Comparison of ENCODE assay signal across 20 cellular contexts in genomic region chr10:28281726-28282325, GRCh38. TPM values are rescaled to one million over a fixed set of nuclear protein-coding genes. Genes with fewer than 3 reads are reported as not detected.
DNase-seq lines count a peak whose midpoint lies in the region; ATAC-seq and TF ChIP-seq lines count a peak whose summit lies in the region.
"Had no signal": no experiment of that assay in that cellular context is flagged by ENCODE, and none has a peak within 500 bp of the region (broad histone marks: within the 10 kb centered on the region; RNA-seq: fewer than 3 reads in every experiment).

No MANE protein-coding gene starts in this region.

- no peak for TF ChIP-seq CTCF in psoas muscle (IDR thresholded peaks at IDR 0.05)

- DNase-seq in SJCRH30: peak; percentile 70 to 86
- no peak for DNase-seq in left colon
- DNase-seq in psoas muscle: no peak
- DNase-seq in NCI-H128 (lab: John Stamatoyannopoulos, UW; ENCODE audit: unreplicated experiment): no peak
- DNase-seq: activated CD4-positive, alpha-beta T cell treated with anti-CD3 and anti-CD28 coated beads for 4 hours; cerebellar nuclear complex; DMS79; effector CD8-positive, alpha-beta T cell; head of caudate nucleus; naive thymus-derived CD8-positive, alpha-beta T cell; NCI-H524; Right ventricle myocardium superior; stimulated activated CD4-positive, alpha-beta T cell treated with anti-CD3 and anti-CD28 coated beads, Interleukin-12 subunit alpha, Interleukin-12 subunit beta, amount 100 ng/mL, for 4 hours had no signal

- H3K36me3 ChIP-seq in BLaER1 treated with 17β-estradiol and CSF1 and Interleukin-3, amounts not matched to agents 10 nM and 100 nM: no peaks in the 10 kb centered on the region
- H3K36me3 ChIP-seq in SJCRH30: no peaks in the 10 kb centered on the region
- H3K36me3 ChIP-seq in psoas muscle (ENCODE audit: insufficient read depth in 1 of 2, low read depth in 1 of 2): no peaks in the 10 kb centered on the region

- H3K4me2 ChIP-seq in BLaER1 treated with 17β-estradiol and CSF1 and Interleukin-3, amounts not matched to agents 10 nM and 100 nM: peak overlapping the region; percentile 32 to 84 (median 68)

- no peaks in the 10 kb centered on the region; a peak in 1 of 22 replicates for H3K9me3 ChIP-seq in BLaER1 treated with 17β-estradiol and CSF1 and Interleukin-3, amounts not matched to agents 10 nM and 100 nM (replicated peaks in 1 of 11)
- H3K9me3 ChIP-seq in SJCRH30 (replicated peaks): no peaks in the 10 kb centered on the region
- no peaks in the 10 kb centered on the region for H3K9me3 ChIP-seq in psoas muscle

- peak overlapping the region in 4 of 11 experiments; percentile 26 to 47 (median 43); a peak in 8 of 22 replicates for H3K9ac ChIP-seq in BLaER1 treated with 17β-estradiol and CSF1 and Interleukin-3, amounts not matched to agents 10 nM and 100 nM

- peak overlapping the region in 3 of 10 experiments; percentile 14 to 35 (median 16); a peak in 3 of 20 replicates for H3K4me3 ChIP-seq in BLaER1 treated with 17β-estradiol and CSF1 and Interleukin-3, amounts not matched to agents 10 nM and 100 nM
- peak overlapping the region; percentile 32 for H3K4me3 ChIP-seq in SJCRH30
- peak overlapping the region; percentile 35 for H3K4me3 ChIP-seq in psoas muscle
- H3K4me3 ChIP-seq: K562 had no signal

- H3K27me3 ChIP-seq in BLaER1 treated with 17β-estradiol and CSF1 and Interleukin-3, amounts not matched to agents 10 nM and 100 nM: no peaks in the 10 kb centered on the region
- H3K27me3 ChIP-seq in SJCRH30 (no peaks in the 10 kb centered on the region), psoas muscle (ENCODE audit: insufficient read depth in 3 of 3, low read length in 2 of 3) (no peaks in the 10 kb centered on the region)

- peaks cover 12 to 82% (median 53%) of the 10 kb centered on the region in 10 experiments; a peak in 19 of 20 replicates for H3K4me1 ChIP-seq in BLaER1 treated with 17β-estradiol and CSF1 and Interleukin-3, amounts not matched to agents 10 nM and 100 nM
- H3K4me1 ChIP-seq in SJCRH30: peaks cover 36% of the 10 kb centered on the region
- peaks cover 54% of the 10 kb centered on the region for H3K4me1 ChIP-seq in psoas muscle

- no peaks in the 10 kb centered on the region for H4K20me1 ChIP-seq in BLaER1 treated with 17β-estradiol and CSF1 and Interleukin-3, amounts not matched to agents 10 nM and 100 nM

- H3K27ac ChIP-seq in BLaER1 treated with 17β-estradiol and CSF1 and Interleukin-3, amounts not matched to agents 10 nM and 100 nM: peak overlapping the region in 7 of 11 experiments; percentile 12 to 68 (median 48); a peak in 12 of 22 replicates
- H3K27ac ChIP-seq in SJCRH30: peak overlapping the region; percentile 78
- peak overlapping the region; percentile 82 for H3K27ac ChIP-seq in psoas muscle

- intact Hi-C loops in left colon (cut with DNase I, micrococcal nuclease): no loop called here
- intact Hi-C loops in psoas muscle (cut with DNase I): no loop called here

- ATAC-seq in left colon: peak; percentile 41
- peak; percentile 45 to 70 (median 63) for ATAC-seq in psoas muscle
- ATAC-seq in GM18868 (IDR thresholded peaks at IDR 0.05; ENCODE audit: unreplicated experiment): no peak
- ATAC-seq in HG03139 (IDR thresholded peaks at IDR 0.05; ENCODE audit: unreplicated experiment): no peak
- no peak for ATAC-seq in HG03571 (IDR thresholded peaks at IDR 0.05; ENCODE audit: unreplicated experiment)
- ATAC-seq: activated T-helper 17 cell treated with anti-CD3 and anti-CD28 coated beads, Interleukin-2, amount 50 U/mL, for 72 hours; HCT116; K562; naive thymus-derived CD8-positive, alpha-beta T cell had no signal

- WGBS in psoas muscle, 3 donors: 21 to 27% (median 22%) methylated on average over 7 of the region's 7 CpGs

RNA-seq across cellular contexts. Expression of gene MPP7, which starts 21.0 kb away (rescaled TPM):
- 5.2 and 5.9 TPM in 2 replicates for total RNA-seq in SJCRH30 (2014; rRNA removed; shearing (Covaris generic))
- total RNA-seq in left colon (10 to 100 TPM; 26.9 to 30.4 TPM), psoas muscle (10 to 100 TPM; 11.3 to 12.5 (median 12.3) TPM)
- polyA plus RNA-seq in psoas muscle: 1 to 10 TPM; 2.3 to 6.5 (median 6.5) TPM

Comparison
In these comparisons a context has a peak if more than half of its experiments do, and no peak if none do; other contexts are left out.
1. DNase-seq: peak in SJCRH30 (2 of 2); none in left colon (0 of 2), psoas muscle (0 of 2) and NCI-H128 (single experiment).
2. ATAC-seq: peak in left colon (single experiment) and psoas muscle (4 of 4); none in GM18868 (single experiment), HG03139 (single experiment) and HG03571 (single experiment).
3. Peak in every context shown above with its lines, with median percentiles within 50 percentile points of each other: H3K27ac ChIP-seq.